Comparison of ENCODE assay signal across 14 cellular contexts in the genomic region with DNA sequence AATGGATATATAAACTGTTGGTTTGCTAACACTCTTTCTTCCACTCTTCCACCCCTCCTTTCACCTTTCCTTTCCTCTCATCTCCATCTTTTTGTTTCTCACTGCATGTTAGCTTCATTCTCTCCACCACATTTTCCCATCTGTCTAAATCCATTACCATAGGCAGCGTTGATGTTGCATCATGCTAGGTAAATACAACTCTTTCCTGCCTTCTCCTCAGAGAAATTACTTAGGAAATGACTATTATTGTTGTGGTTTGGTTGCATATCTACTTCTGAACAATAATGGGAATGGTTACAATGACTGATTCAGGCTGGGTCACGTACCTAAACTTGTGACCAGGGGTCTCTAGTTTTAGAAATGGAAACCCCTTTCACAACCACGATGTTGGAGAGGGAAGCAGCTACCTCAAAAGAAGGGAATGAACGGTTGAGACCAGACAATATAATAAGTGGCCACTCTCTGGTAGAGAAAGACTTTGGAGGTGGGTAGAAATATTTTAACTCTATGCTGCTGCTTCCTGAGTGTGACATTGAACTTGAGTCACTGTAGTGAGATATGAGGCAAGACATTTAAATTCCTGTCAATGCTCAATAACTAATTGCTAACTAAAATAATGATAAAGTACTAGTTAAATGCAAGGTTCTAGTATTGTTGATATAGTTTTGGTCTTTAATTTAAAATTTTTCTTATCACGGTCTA.
A peak's percentile ranks its signal among the peaks of the same experiment; 100 is the strongest.
DNase-seq lines count a peak whose midpoint lies in the region; ATAC-seq and TF ChIP-seq lines count a peak whose summit lies in the region.
"Had no signal": no experiment of that assay in that cellular context is flagged by ENCODE, and none has a peak within 500 bp of the region (broad histone marks: within the 10 kb centered on the region; RNA-seq: fewer than 3 reads in every experiment).

No MANE protein-coding gene starts in this region.

- H3K4me3 ChIP-seq in GM23248: no peak overlapping the region
- peak overlapping the region; percentile 23 for H3K4me3 ChIP-seq in fibroblast of the aortic adventitia (ENCODE audit: low read depth, low read length)
- H3K4me3 ChIP-seq in SJCRH30: no peak overlapping the region
- no peak overlapping the region for H3K4me3 ChIP-seq in MG63
- H3K4me3 ChIP-seq: body of pancreas, mucosa of descending colon had no signal

- no peaks in the 10 kb centered on the region for H3K79me2 ChIP-seq in GM23248 (ENCODE audit: insufficient read depth)

- peaks cover 28% of the 10 kb centered on the region for H3F3A ChIP-seq in GM23248 (ENCODE audit: insufficient read depth)

- H3K9me2 ChIP-seq in GM23248 (ENCODE audit: insufficient read depth): no peaks in the 10 kb centered on the region

- no peak overlapping the region for H3K27ac Mint-ChIP-seq in stimulated activated memory B cell treated with anti-CD40 and anti-IgM and Interleukin-4, amounts not matched to agents 10 μg/mL and 1 μg/mL and 100 μg/mL, for 72 hours
- H3K27ac Mint-ChIP-seq: activated T-helper 1 cell treated with anti-CD3 and anti-CD28 coated beads, Interleukin-12 subunit alpha, Interleukin-12 subunit beta, Interleukin-2, Interleukin-4 antibody, amounts not matched to agents 30 ng/mL and 10 ng/mL and 1 ng/mL, durations not matched to agents 14 hours and 24 hours and 36 hours had no signal

- H2AFZ ChIP-seq in GM23248: peak overlapping the region; percentile 26

- ATAC-seq in stimulated activated memory B cell treated with anti-CD40 and anti-IgM and Interleukin-4, amounts not matched to agents 10 μg/mL and 1 μg/mL and 100 μg/mL, for 72 hours: no peak
- no peak for ATAC-seq in GM21529 (IDR thresholded peaks at IDR 0.05; ENCODE audit: unreplicated experiment)
- ATAC-seq: body of pancreas, mucosa of descending colon had no signal

- 79% methylated on average over 5 of the region's 5 CpGs for WGBS in GM23248 (ENCODE audit: low coverage in 1 of 2, low lambda C conversion rate in 2 of 2, missing lambda C conversion rate in 2 of 2), 2 experiments

- H3K9me3 ChIP-seq in GM23248 (ENCODE audit: low read depth): no peaks in the 10 kb centered on the region
- H3K9me3 ChIP-seq in SJCRH30 (replicated peaks): no peaks in the 10 kb centered on the region
- H3K9me3 ChIP-seq in MG63: no peaks in the 10 kb centered on the region
- H3K9me3 ChIP-seq: body of pancreas, mucosa of descending colon had no signal

- no peak overlapping the region for H3K9ac ChIP-seq in GM23248

- H3K36me3 ChIP-seq in GM23248 (ENCODE audit: low read depth): no peaks in the 10 kb centered on the region
- H3K36me3 ChIP-seq in SJCRH30: no peaks in the 10 kb centered on the region
- H3K36me3 ChIP-seq in MG63: no peaks in the 10 kb centered on the region

- H3K9me3 Mint-ChIP-seq in stimulated activated memory B cell treated with anti-CD40 and anti-IgM and Interleukin-4, amounts not matched to agents 10 μg/mL and 1 μg/mL and 100 μg/mL, for 72 hours: no peaks in the 10 kb centered on the region
- H3K9me3 Mint-ChIP-seq: activated T-helper 1 cell treated with anti-CD3 and anti-CD28 coated beads, Interleukin-12 subunit alpha, Interleukin-12 subunit beta, Interleukin-2, Interleukin-4 antibody, amounts not matched to agents 30 ng/mL and 10 ng/mL and 1 ng/mL, durations not matched to agents 14 hours and 24 hours and 36 hours had no signal

- H3K4me2 ChIP-seq in GM23248 (ENCODE audit: unreplicated experiment): no peak overlapping the region

- no peaks in the 10 kb centered on the region for H4K20me1 ChIP-seq in GM23248 (ENCODE audit: insufficient read depth)

- no peak for TF ChIP-seq CTCF in fibroblast of the aortic adventitia (IDR thresholded peaks at IDR 0.05; ENCODE audit: insufficient read depth, low read length)

- H3K27ac ChIP-seq in GM23248 (peak overlapping the region; percentile 19), SJCRH30 (no peak overlapping the region)
- H3K27ac ChIP-seq: body of pancreas had no signal

- no peaks in the 10 kb centered on the region for H3K36me3 Mint-ChIP-seq in stimulated activated memory B cell treated with anti-CD40 and anti-IgM and Interleukin-4, amounts not matched to agents 10 μg/mL and 1 μg/mL and 100 μg/mL, for 72 hours
- H3K36me3 Mint-ChIP-seq: CD14-positive monocyte had no signal

- H3K4me3 Mint-ChIP-seq in stimulated activated memory B cell treated with anti-CD40 and anti-IgM and Interleukin-4, amounts not matched to agents 10 μg/mL and 1 μg/mL and 100 μg/mL, for 72 hours: no peak overlapping the region
- H3K4me3 Mint-ChIP-seq: activated T-helper 1 cell treated with anti-CD3 and anti-CD28 coated beads, Interleukin-12 subunit alpha, Interleukin-12 subunit beta, Interleukin-2, Interleukin-4 antibody, amounts not matched to agents 30 ng/mL and 10 ng/mL and 1 ng/mL, durations not matched to agents 14 hours and 24 hours and 36 hours; CD14-positive monocyte had no signal

- H3K27me3 Mint-ChIP-seq in stimulated activated memory B cell treated with anti-CD40 and anti-IgM and Interleukin-4, amounts not matched to agents 10 μg/mL and 1 μg/mL and 100 μg/mL, for 72 hours: no peaks in the 10 kb centered on the region

- peaks cover 4% of the 10 kb centered on the region for H3K4me1 Mint-ChIP-seq in stimulated activated memory B cell treated with anti-CD40 and anti-IgM and Interleukin-4, amounts not matched to agents 10 μg/mL and 1 μg/mL and 100 μg/mL, for 72 hours

- peaks cover 53% of the 10 kb centered on the region for H3K4me1 ChIP-seq in GM23248 (ENCODE audit: insufficient read depth)
- H3K4me1 ChIP-seq in SJCRH30: peaks cover 8% of the 10 kb centered on the region

- peak; percentile 57 for DNase-seq in A172 (ENCODE audit: low spot score)
- peak; percentile 51 for DNase-seq in GM23248
- DNase-seq in SW480 (ENCODE audit: low spot score): peak; percentile 88
- DNase-seq in fibroblast of the aortic adventitia (ENCODE audit: low read depth): peak; percentile 93
- no peak for DNase-seq in SJCRH30
- DNase-seq in MG63: no peak
- DNase-seq: body of pancreas, Kasumi-1, mucosa of descending colon, substantia nigra had no signal

- no peaks in the 10 kb centered on the region for H3K27me3 ChIP-seq in GM23248 (replicated peaks; ENCODE audit: insufficient read depth)
- no peaks in the 10 kb centered on the region for H3K27me3 ChIP-seq in SJCRH30
- no peaks in the 10 kb centered on the region for H3K27me3 ChIP-seq in MG63
- H3K27me3 ChIP-seq: body of pancreas had no signal

- in situ Hi-C loops in GM23248 (cut with MboI): no loop called here

Comparison
In these comparisons a context has a peak if more than half of its experiments do, and no peak if none do; other contexts are left out.
1. DNase-seq: peak in A172 (single experiment), GM23248 (single experiment), SW480 (single experiment) and fibroblast of the aortic adventitia (single experiment); none in SJCRH30 (0 of 2) and MG63 (single experiment).